In the genomic region with DNA sequence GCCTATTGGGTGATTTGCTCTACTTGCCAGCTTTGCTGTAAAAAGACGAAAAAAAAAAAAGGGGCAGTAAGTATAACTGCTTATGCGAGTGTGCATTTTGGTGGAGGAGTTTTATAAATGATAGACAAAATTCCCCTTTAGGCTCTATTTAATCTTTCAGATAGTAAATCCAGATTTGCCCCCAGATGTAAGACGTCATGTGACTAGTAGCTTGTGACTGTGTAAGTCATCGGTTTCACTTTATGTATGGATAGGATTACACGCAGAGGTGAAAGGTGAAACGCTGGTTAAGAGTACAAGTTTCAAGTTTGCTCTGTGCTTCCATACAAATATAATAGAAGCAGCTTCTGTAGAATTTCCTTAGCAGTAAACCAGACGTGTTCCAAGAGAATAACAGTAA, we compare ENCODE assay signal across 30 cellular contexts. TPM values are rescaled to one million over a fixed set of nuclear protein-coding genes. Genes with fewer than 3 reads are reported as not detected.
DNase-seq lines count a peak whose midpoint lies in the region; FAIRE-seq and TF ChIP-seq lines count a peak whose summit lies in the region.
"Had no signal": no experiment of that assay in that cellular context is flagged by ENCODE, and none has a peak within 500 bp of the region (broad histone marks: within the 10 kb centered on the region; RNA-seq: fewer than 3 reads in every experiment).

No MANE protein-coding gene starts in this region.

- no peaks in the 10 kb centered on the region for H3K27me3 ChIP-seq in mammary epithelial cell (ENCODE audit: insufficient read depth, low read length)
- H3K27me3 ChIP-seq: SJCRH30, upper lobe of left lung had no signal

- H3K9me3 Mint-ChIP-seq in MCF 10A (ENCODE audit: unreplicated experiment) (no peaks in the 10 kb centered on the region), osteocyte (ENCODE audit: unreplicated experiment) (no peaks in the 10 kb centered on the region)
- H3K9me3 Mint-ChIP-seq: activated CD4-positive, alpha-beta T cell treated with anti-CD3 and anti-CD28 coated beads, Interleukin-2, amount 10 ng/mL, durations not matched to agents 24 days and 14 days had no signal

- no peak for FAIRE-seq in RCC 7860 (lab: Jason Lieb, UNC)
- FAIRE-seq: GM19239, H54 had no signal

- H3K27ac Mint-ChIP-seq in MCF 10A (ENCODE audit: low read depth, unreplicated experiment): peak overlapping the region; percentile 29
- H3K27ac Mint-ChIP-seq in osteocyte (ENCODE audit: unreplicated experiment): peak overlapping the region; percentile 0
- H3K27ac Mint-ChIP-seq: activated CD4-positive, alpha-beta T cell treated with anti-CD3 and anti-CD28 coated beads, Interleukin-2, amount 10 ng/mL, durations not matched to agents 24 days and 14 days; activated naive CD8-positive, alpha-beta T cell; progenitor cell of endocrine pancreas had no signal

- in situ Hi-C loops in mammary epithelial cell (cut with MboI; ENCODE audit: low sequenced_read_pairs in 2 of 2): no loop called here

- dilution Hi-C loops in mammary epithelial cell (cut with HindIII; ENCODE audit: low sequenced_read_pairs): no loop called here

- peaks cover 20% of the 10 kb centered on the region for H3K36me3 ChIP-seq in mammary epithelial cell (ENCODE audit: insufficient read depth, low read length)

- H3K4me3 Mint-ChIP-seq in MCF 10A (ENCODE audit: unreplicated experiment) (no peak overlapping the region), osteocyte (ENCODE audit: unreplicated experiment) (no peak overlapping the region)
- H3K4me3 Mint-ChIP-seq: activated CD4-positive, alpha-beta T cell treated with anti-CD3 and anti-CD28 coated beads, Interleukin-2, amount 10 ng/mL, durations not matched to agents 24 days and 14 days; activated naive CD8-positive, alpha-beta T cell had no signal

- H3K27ac ChIP-seq in mammary epithelial cell (ENCODE audit: insufficient read depth, low read depth, low read length): no peak overlapping the region
- H3K27ac ChIP-seq: epithelial cell of prostate, SJCRH30, skin epidermis, upper lobe of left lung, VCaP had no signal

- H3K79me2 ChIP-seq in mammary epithelial cell (ENCODE audit: insufficient read depth, low read length): peaks cover 72% of the 10 kb centered on the region

- no peak overlapping the region for H3K4me2 ChIP-seq in mammary epithelial cell (ENCODE audit: insufficient read depth, low read depth, low read length)

- H3K4me1 Mint-ChIP-seq in MCF 10A (ENCODE audit: insufficient read depth, unreplicated experiment) (peaks cover 21% of the 10 kb centered on the region), osteocyte (ENCODE audit: unreplicated experiment) (peaks cover 32% of the 10 kb centered on the region)
- H3K4me1 Mint-ChIP-seq: activated CD4-positive, alpha-beta T cell treated with anti-CD3 and anti-CD28 coated beads, Interleukin-2, amount 10 ng/mL, durations not matched to agents 24 days and 14 days had no signal

- no peak for DNase-seq in MCF 10A (ENCODE audit: unreplicated experiment)
- no peak for DNase-seq in mammary epithelial cell
- DNase-seq in choroid plexus epithelial cell (ENCODE audit: low read depth): peak; percentile 61
- DNase-seq in osteocyte (ENCODE audit: extremely low spot score, unreplicated experiment): no peak
- DNase-seq in EL: no peak
- DNase-seq in HCEC 1CT: no peak
- DNase-seq in activated effector memory CD4-positive, alpha-beta T cell treated with Interleukin-2 at 50 U/mL for 16 hours: no peak
- DNase-seq in RCC 7860 (ENCODE audit: low spot score): no peak
- DNase-seq: 8988T; activated CD4-positive, alpha-beta T cell treated with anti-CD3 and anti-CD28 coated beads, Interleukin-2, amount 10 ng/mL, durations not matched to agents 24 days and 14 days; activated CD8-positive, alpha-beta memory T cell treated with anti-CD3 and anti-CD28 coated beads for 24 hours; C1 segment of cervical spinal cord; DMS79; effector CD8-positive, alpha-beta T cell; glutamatergic neuron; islet precursor cell; Kasumi-1; left ventricle myocardium superior; NCI-H2107; SJCRH30; stimulated activated naive CD4-positive, alpha-beta T cell; T1000; upper lobe of left lung had no signal

- H4K20me1 ChIP-seq in mammary epithelial cell (ENCODE audit: insufficient read depth, low read length): no peaks in the 10 kb centered on the region

- TF ChIP-seq CTCF in MCF 10A (IDR thresholded peaks at IDR 0.05; ENCODE audit: unreplicated experiment) (no peak), mammary epithelial cell (conservative IDR thresholded peaks at IDR 0.05 in 1 of 2, IDR thresholded peaks at IDR 0.05 in 1 of 2; ENCODE audit: extremely low read depth in 1 of 2, insufficient read depth in 1 of 2, low read depth in 1 of 2, low read length in 2 of 2) (no peak), choroid plexus epithelial cell (conservative IDR thresholded peaks at IDR 0.05; ENCODE audit: low read depth, low read length) (no peak), osteocyte (IDR thresholded peaks at IDR 0.05) (no peak)

- H3K36me3 Mint-ChIP-seq in MCF 10A (ENCODE audit: insufficient read depth, unreplicated experiment) (peaks cover 39% of the 10 kb centered on the region), osteocyte (ENCODE audit: unreplicated experiment) (peaks cover 55% of the 10 kb centered on the region)
- H3K36me3 Mint-ChIP-seq: activated naive CD8-positive, alpha-beta T cell had no signal

- no peaks in the 10 kb centered on the region for H3K27me3 Mint-ChIP-seq in MCF 10A (ENCODE audit: insufficient read depth, unreplicated experiment)
- H3K27me3 Mint-ChIP-seq in osteocyte (ENCODE audit: unreplicated experiment): no peaks in the 10 kb centered on the region
- H3K27me3 Mint-ChIP-seq: progenitor cell of endocrine pancreas had no signal

- intact Hi-C loops in MCF 10A (cut with micrococcal nuclease) (no loop called here), mammary epithelial cell (cut with micrococcal nuclease) (no loop called here)

- peaks cover 8% of the 10 kb centered on the region for H3K4me1 ChIP-seq in mammary epithelial cell (ENCODE audit: insufficient read depth, low read length)

- H3K4me3 ChIP-seq in mammary epithelial cell (replicated peaks in 1 of 3; ENCODE audit: insufficient read depth in 1 of 3, low read depth in 2 of 3, low read length in 3 of 3) (no peak overlapping the region), choroid plexus epithelial cell (ENCODE audit: low read depth, low read length) (no peak overlapping the region)
- H3K4me3 ChIP-seq: SJCRH30, skin epidermis, upper lobe of left lung had no signal

- CTCF ChIA-PET in MCF 10A (lab: Yijun Ruan, JAX): interaction anchor here (0.6 to 0.7 kb wide), 2 partner anchors 46 to 127 kb away, joined by 3 read pairs; no protein-coding TSS in a partner anchor
- CTCF ChIA-PET in mammary epithelial cell (lab: Charles Lee; ENCODE audit: low non-redundant PET): no interaction called here

- POLR2A ChIA-PET in MCF 10A (lab: Yijun Ruan, JAX): interaction anchor here (1.3 kb wide), 1 partner anchor 16 kb away, joined by 4 read pairs; no protein-coding TSS in a partner anchor

- WGBS in mammary epithelial cell (ENCODE audit: low coverage, missing lambda C conversion rate): 97% methylated on average over 7 of the region's 7 CpGs

- no peaks in the 10 kb centered on the region for H3K9me3 ChIP-seq in mammary epithelial cell (replicated peaks; ENCODE audit: insufficient read depth, low read length)
- H3K9me3 ChIP-seq: upper lobe of left lung had no signal

- H3K9ac ChIP-seq in mammary epithelial cell (ENCODE audit: insufficient read depth, low read length): no peak overlapping the region

- H2AFZ ChIP-seq in mammary epithelial cell (ENCODE audit: low read depth, low read length): no peak overlapping the region

- BruUV-seq in MCF 10A (replicated peaks; lab: Mats Ljungman, UMichigan) (no TSS peak), mammary epithelial cell (replicated peaks; lab: Mats Ljungman, UMichigan) (no TSS peak)

RNA-seq across cellular contexts. Expression of gene RAB32, which starts 7.9 kb away (rescaled TPM):
- 39.7 and 73.6 TPM in 2 replicates for total RNA-seq in MCF 10A (2022)
- 10 to 100 TPM; 56.5 to 79.9 TPM for total RNA-seq in mammary epithelial cell
- polyA plus RNA-seq in mammary epithelial cell: 48.6 TPM
- 21.0 TPM for polyA minus RNA-seq in mammary epithelial cell
- total RNA-seq in osteocyte: 47.7 and 54.2 TPM in 2 replicates

RNA-seq across cellular contexts. Expression of gene ADGB, which starts 47.2 kb away (rescaled TPM):
- total RNA-seq in MCF 10A (2022) (not detected in 2 replicates), mammary epithelial cell (not detected), osteocyte (not detected in 2 replicates)
- polyA plus RNA-seq in mammary epithelial cell: not detected
- not detected for polyA minus RNA-seq in mammary epithelial cell
- total RNA-seq: activated CD4-positive, alpha-beta T cell treated with anti-CD3 and anti-CD28 coated beads, Interleukin-2, amount 10 ng/mL, durations not matched to agents 24 days and 14 days; left ventricle myocardium superior; progenitor cell of endocrine pancreas had no signal
